ENCODE assay signal across 1 cellular context in genomic region chr6:46490425-46491200, GRCh38.
TF ChIP-seq lines count a peak whose summit lies in the region.

No MANE protein-coding gene starts in this region.

TF ChIP-seq in HEK293, 187 proteins besides CTCF, POLR2A, EP300 and RAD21 (continued from another document):
- TF ChIP-seq ZBTB49 (tag by site-specific recombination; IDR thresholded peaks at IDR 0.05; ENCODE audit: low read depth) (no peak), ZBTB7A (tag by site-specific recombination; IDR thresholded peaks at IDR 0.05; ENCODE audit: low read depth) (no peak), ZNF112 (tag by site-specific recombination; IDR thresholded peaks at IDR 0.05) (no peak), ZNF549 (tag by site-specific recombination; IDR thresholded peaks at IDR 0.05) (no peak), ZBTB17 (tag by site-specific recombination; IDR thresholded peaks at IDR 0.05) (0 out of 2 replicates have a peak, but pooled peaks have one; percentile 23)
TF ChIP-seq in HEK293: peak in this region for 7.
